26 cellular contexts compared by ENCODE assay signal in genomic region chr3:160473233-160473632, GRCh38. TPM values are rescaled to one million over a fixed set of nuclear protein-coding genes. Genes with fewer than 3 reads are reported as not detected.
DNase-seq lines count a peak whose midpoint lies in the region; ATAC-seq, FAIRE-seq and TF ChIP-seq lines count a peak whose summit lies in the region.
"Had no signal": no experiment of that assay in that cellular context is flagged by ENCODE, and none has a peak within 500 bp of the region (broad histone marks: within the 10 kb centered on the region; RNA-seq: fewer than 3 reads in every experiment).

No MANE protein-coding gene starts in this region.

- peaks cover 29% of the 10 kb centered on the region for H3K9me3 Mint-ChIP-seq in HFFc6
- peaks cover 13 to 14% of the 10 kb centered on the region in 2 donors for H3K9me3 Mint-ChIP-seq in stimulated activated naive B cell treated with anti-CD40 and anti-IgM and Interleukin-4, amounts not matched to agents 10 μg/mL and 1 μg/mL and 100 μg/mL, for 72 hours

- no peaks in the 10 kb centered on the region for H3K27me3 Mint-ChIP-seq in HFFc6 (ENCODE audit: insufficient read depth)
- H3K27me3 Mint-ChIP-seq in stimulated activated naive B cell treated with anti-CD40 and anti-IgM and Interleukin-4, amounts not matched to agents 10 μg/mL and 1 μg/mL and 100 μg/mL, for 72 hours = peaks cover 0 to 4% of the 10 kb centered on the region in 2 donors

- H3K36me3 ChIP-seq in bronchial epithelial cell (ENCODE audit: control insufficient read depth, insufficient read depth, low read length) = no peaks in the 10 kb centered on the region
- H3K36me3 ChIP-seq: heart left ventricle, prostate gland, SJSA1 had no signal

- H3K4me3 Mint-ChIP-seq in HFFc6 = no peak overlapping the region
- H3K4me3 Mint-ChIP-seq in stimulated activated naive B cell treated with anti-CD40 and anti-IgM and Interleukin-4, amounts not matched to agents 10 μg/mL and 1 μg/mL and 100 μg/mL, for 72 hours = no peak overlapping the region
- H3K4me3 Mint-ChIP-seq: GM23338; natural killer cell treated with Interleukin-12 subunit alpha and Interleukin-12 subunit beta and Interleukin-15 and Interleukin-18, amount 100 ng/mL, for 72 hours had no signal

- peaks cover 14% of the 10 kb centered on the region for H3K4me1 Mint-ChIP-seq in HFFc6 (ENCODE audit: low read depth)
- peaks cover 0 to 3% of the 10 kb centered on the region in 2 donors for H3K4me1 Mint-ChIP-seq in stimulated activated naive B cell treated with anti-CD40 and anti-IgM and Interleukin-4, amounts not matched to agents 10 μg/mL and 1 μg/mL and 100 μg/mL, for 72 hours
- H3K4me1 Mint-ChIP-seq: GM23338 had no signal

- no peak for FAIRE-seq in bronchial epithelial cell (lab: Jason Lieb, UNC)
- FAIRE-seq: islet of Langerhans had no signal

- no peaks in the 10 kb centered on the region for H3K27me3 ChIP-seq in bronchial epithelial cell (ENCODE audit: control insufficient read depth, insufficient read depth, low read length)
- H3K27me3 ChIP-seq: heart left ventricle, SJSA1 had no signal

- TF ChIP-seq CTCF in HFFc6 (IDR thresholded peaks at IDR 0.05) (no peak), bronchial epithelial cell (IDR thresholded peaks at IDR 0.05; ENCODE audit: insufficient read depth, low read length, severe bottlenecking) (no peak)

- DNase-seq in AG08396 (ENCODE audit: low spot score) (peak; percentile 44), HFFc6 (peak; percentile 86), bronchial epithelial cell (ENCODE audit: low read depth) (peak; percentile 29), kidney tubule cell (ENCODE audit: low spot score) (peak; percentile 54), DMS 273 (lab: John Stamatoyannopoulos, UW; ENCODE audit: unreplicated experiment) (no peak), NCI-H446 treated with DMSO at 0.1 percent for 48 hours (lab: John Stamatoyannopoulos, UW) (no peak)
- DNase-seq in stimulated activated naive B cell treated with anti-CD40 and anti-IgM and Interleukin-4, amounts not matched to agents 10 μg/mL and 1 μg/mL and 100 μg/mL, for 72 hours = no peak
- DNase-seq in NK-92 treated with Interleukin-12 subunit alpha and Interleukin-12 subunit beta, amount 100 ng/mL, for 24 hours (lab: John Stamatoyannopoulos, UW) = no peak
- DNase-seq: activated CD4-positive, alpha-beta T cell treated with anti-CD3 and anti-CD28 coated beads for 1 hour; AML-193; aorta; Caco-2; GF-D8; heart left ventricle; mesenchymal stem cell; MV-4-11; NCI-H2029 treated with DMSO at 0.1 percent for 48 hours; NCI-H524 treated with DMSO at 0.1 percent for 48 hours; stimulated activated CD4-positive, alpha-beta T cell treated with anti-CD3 and anti-CD28 coated beads, Interleukin-12 subunit alpha, Interleukin-12 subunit beta, amount 100 ng/mL, for 4 hours; stimulated activated naive CD4-positive, alpha-beta T cell; T-helper 9 cell had no signal

- H3K36me3 Mint-ChIP-seq in HFFc6 (ENCODE audit: low read depth) = peaks cover 25% of the 10 kb centered on the region
- peaks cover 0 to 6% of the 10 kb centered on the region in 2 donors for H3K36me3 Mint-ChIP-seq in stimulated activated naive B cell treated with anti-CD40 and anti-IgM and Interleukin-4, amounts not matched to agents 10 μg/mL and 1 μg/mL and 100 μg/mL, for 72 hours

- no peak overlapping the region for H3K27ac Mint-ChIP-seq in HFFc6
- no peak overlapping the region for H3K27ac Mint-ChIP-seq in stimulated activated naive B cell treated with anti-CD40 and anti-IgM and Interleukin-4, amounts not matched to agents 10 μg/mL and 1 μg/mL and 100 μg/mL, for 72 hours
- H3K27ac Mint-ChIP-seq: GM23338; natural killer cell treated with Interleukin-12 subunit alpha and Interleukin-12 subunit beta and Interleukin-15 and Interleukin-18, amount 100 ng/mL, for 72 hours had no signal

- no peak overlapping the region for H3K4me3 ChIP-seq in bronchial epithelial cell (ENCODE audit: low read depth, low read length)
- H3K4me3 ChIP-seq: GM23338, heart left ventricle, prostate gland, SJSA1 had no signal

- ATAC-seq in stimulated activated naive B cell treated with anti-CD40 and anti-IgM and Interleukin-4, amounts not matched to agents 10 μg/mL and 1 μg/mL and 100 μg/mL, for 72 hours (replicated peaks) = no peak
- ATAC-seq: GM23338; heart left ventricle; natural killer cell treated with Interleukin-12 subunit alpha and Interleukin-12 subunit beta and Interleukin-15 and Interleukin-18, amount 100 ng/mL, for 72 hours had no signal

RNA-seq across cellular contexts. Expression of gene TRIM59, which starts 23.6 kb away (rescaled TPM):
- total RNA-seq in HFFc6 (2021; fragmentation: NEBNext Ultra II Directional; extraction: Animal tissue kit (Norgen Biotek cat#: 25700)) = 10 to 100 TPM; 30.9 to 50.2 (median 40.7) TPM
- total RNA-seq in bronchial epithelial cell = 5.8 and 6.5 TPM in 2 replicates

Comparison
In these comparisons a context has a peak if more than half of its experiments do, and no peak if none do; other contexts are left out.
1. DNase-seq: peak in AG08396 (single experiment), HFFc6 (single experiment), bronchial epithelial cell (single experiment) and kidney tubule cell (single experiment); none in DMS 273 (single experiment), stimulated activated naive B cell treated with anti-CD40 and anti-IgM and Interleukin-4, amounts not matched to agents 10 μg/mL and 1 μg/mL and 100 μg/mL, for 72 hours (single experiment), NK-92 treated with Interleukin-12 subunit alpha and Interleukin-12 subunit beta, amount 100 ng/mL, for 24 hours (single experiment) and NCI-H446 treated with DMSO at 0.1 percent for 48 hours (single experiment).